1 cellular context compared by ENCODE assay signal in the genomic region with DNA sequence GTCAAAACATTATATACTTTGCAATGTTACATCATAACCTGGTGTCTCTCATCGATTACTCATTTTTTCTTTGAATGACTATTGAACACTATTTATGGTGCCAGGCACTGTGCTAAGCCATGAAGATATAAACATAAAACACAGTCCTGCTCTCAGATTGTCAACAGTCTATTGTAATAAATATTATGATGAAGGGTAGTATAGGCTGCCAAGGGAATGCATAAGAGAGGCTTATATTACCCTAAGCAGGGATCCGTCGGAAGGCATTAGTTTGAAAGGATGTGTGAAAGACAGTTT.
TF ChIP-seq lines count a peak whose summit lies in the region.

No MANE protein-coding gene starts in this region.

TF ChIP-seq in H1, 55 proteins besides CTCF, POLR2A, EP300 and RAD21 (continued from another document):
- TF ChIP-seq ZNF274 (IDR thresholded peaks at IDR 0.05; ENCODE audit: borderline replicate concordance, extremely low read depth, low read length): no peak
- TF ChIP-seq FOSL1 (IDR thresholded peaks at IDR 0.05; ENCODE audit: insufficient read depth, low read depth, low read length): no peak
